Comparison of ENCODE assay signal across 8 cellular contexts in the genomic region with DNA sequence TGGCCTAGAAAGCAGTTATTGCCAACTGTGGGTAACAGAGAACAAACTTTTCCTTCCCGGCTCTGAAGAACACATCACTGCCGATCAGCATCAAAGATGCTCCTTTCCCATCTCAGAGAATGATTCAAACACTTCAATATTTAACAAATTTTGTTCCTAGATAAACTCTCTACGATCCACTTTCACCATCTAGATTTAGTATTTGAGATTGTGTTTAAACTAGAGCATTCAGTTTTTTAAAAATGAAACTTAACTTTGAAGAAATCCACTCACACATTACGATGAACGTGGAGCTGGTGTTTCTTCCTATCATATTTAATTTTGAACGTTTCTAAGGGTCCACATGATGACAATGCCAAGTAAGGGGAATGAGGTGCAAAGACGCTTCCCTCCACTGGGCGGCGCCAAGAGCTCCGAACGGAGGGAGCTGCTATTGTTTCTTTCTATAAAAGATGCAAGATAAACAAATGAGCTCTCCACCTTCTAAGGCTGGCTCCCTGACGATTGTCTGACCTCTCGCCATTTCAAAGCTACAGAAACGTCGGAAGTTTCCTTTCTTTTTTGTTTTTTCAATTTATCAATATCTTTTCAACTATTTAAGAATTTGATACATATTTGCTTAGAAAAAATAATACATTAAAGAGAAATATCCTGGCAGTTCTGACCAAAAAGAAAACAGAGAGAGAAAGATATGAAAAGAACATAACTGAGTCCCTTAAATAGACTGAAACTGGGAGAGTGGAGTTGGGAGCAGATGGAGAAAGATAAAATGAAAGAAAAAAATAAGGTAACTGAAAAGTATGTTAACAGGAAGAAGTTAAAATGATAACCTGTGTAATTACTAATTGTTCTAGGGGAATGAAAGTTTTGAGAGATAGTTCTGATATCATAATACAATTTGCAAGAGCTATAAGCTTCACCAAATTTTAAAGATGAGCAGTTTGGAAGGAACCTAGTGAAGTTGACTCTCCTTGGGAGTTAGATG. TPM values are rescaled to one million over a fixed set of nuclear protein-coding genes. Genes with fewer than 3 reads are reported as not detected.
DNase-seq lines count a peak whose midpoint lies in the region; ATAC-seq and TF ChIP-seq lines count a peak whose summit lies in the region.

No MANE protein-coding gene starts in this region.

- H3K27me3 ChIP-seq in A673 (replicated peaks; ENCODE audit: insufficient read depth, low read depth, low read length, poor library complexity) (no peaks in the 10 kb centered on the region), WERI-Rb-1 (ENCODE audit: insufficient read depth, low read depth, severe bottlenecking) (peaks cover 42% of the 10 kb centered on the region), esophagus squamous epithelium (peaks cover 32 to 100% (median 76%) of the 10 kb centered on the region in 4 donors), prostate gland (replicated peaks; ENCODE audit: insufficient read depth) (peaks cover 69% of the 10 kb centered on the region), neuronal stem cell (ENCODE audit: control insufficient read depth in 3 of 3, insufficient read depth in 3 of 3, low read depth in 1 of 3, low read length in 3 of 3) (peaks cover 68 to 99% (median 88%) of the 10 kb centered on the region in 3 experiments)

- no peak overlapping the region for H4K91ac ChIP-seq in neuronal stem cell (ENCODE audit: low read depth, low read length, poor library complexity)

- H3K4me1 ChIP-seq in A673 (ENCODE audit: insufficient read depth, low read length, poor library complexity, severe bottlenecking) (peaks cover 24% of the 10 kb centered on the region), esophagus squamous epithelium (peaks cover 11 to 76% (median 37%) of the 10 kb centered on the region in 3 donors), prostate gland (replicated peaks) (peaks cover 7% of the 10 kb centered on the region), neuronal stem cell (ENCODE audit: control insufficient read depth in 2 of 2, insufficient read depth in 1 of 2, low read depth in 1 of 2, low read length in 2 of 2) (peaks cover 7 to 10% of the 10 kb centered on the region in 2 donors)

- H3K4me3 ChIP-seq in A673 (ENCODE audit: low read depth, low read length, poor library complexity, severe bottlenecking) (peak overlapping the region; percentile 75), WERI-Rb-1 (ENCODE audit: low read depth, low read length) (no peak overlapping the region), esophagus squamous epithelium (no peak overlapping the region), prostate gland (no peak overlapping the region), neuronal stem cell (ENCODE audit: low read length in 2 of 2) (no peak overlapping the region)

- no peak overlapping the region for H2BK12ac ChIP-seq in neuronal stem cell (ENCODE audit: low read length)

- H3K14ac ChIP-seq in neuronal stem cell (ENCODE audit: low read length): no peak overlapping the region

- TF ChIP-seq POLR2A in esophagus squamous epithelium (IDR thresholded peaks at IDR 0.05): no peak
- no peak for TF ChIP-seq POLR2A in prostate gland (IDR thresholded peaks at IDR 0.05)

- no peak overlapping the region for H3K18ac ChIP-seq in neuronal stem cell (ENCODE audit: low read length)

- intact Hi-C loops in A673 (cut with micrococcal nuclease; ENCODE audit: unreplicated experiment): loop anchor here (2.0 to 10.0 kb wide), 6 partner anchors 131 to 674 kb away; no protein-coding TSS in a partner anchor
- intact Hi-C loops in esophagus squamous epithelium (cut with DNase I): loop anchor here (5.0 to 10.0 kb wide), 2 partner anchors 243 to 441 kb away; no protein-coding TSS in a partner anchor
- intact Hi-C loops in prostate gland (cut with DNase I): no loop called here

- H3K36me3 ChIP-seq in A673 (ENCODE audit: insufficient read depth, low read length, poor library complexity, severe bottlenecking) (no peaks in the 10 kb centered on the region), WERI-Rb-1 (no peaks in the 10 kb centered on the region), esophagus squamous epithelium (no peaks in the 10 kb centered on the region), prostate gland (no peaks in the 10 kb centered on the region), neuronal stem cell (replicated peaks in 1 of 2; ENCODE audit: control insufficient read depth in 2 of 2, insufficient read depth in 2 of 2, low read length in 2 of 2) (no peaks in the 10 kb centered on the region)

- WGBS in esophagus squamous epithelium, 2 donors: 6 to 8% methylated on average over 15 of the region's 15 CpGs
- WGBS in prostate gland: 9% methylated on average over 15 of the region's 15 CpGs
- no CpG with 5 or more reads among the region's 15 CpGs for WGBS in neuronal stem cell (ENCODE audit: extremely low coverage in 2 of 2, insufficient read length in 2 of 2, insufficient replicate concordance in 1 of 2), 2 donors

- POLR2A ChIA-PET in A673 (lab: Charles Lee; ENCODE audit: low non-redundant PET): no interaction called here
- POLR2A ChIA-PET in GM10248 (lab: Yijun Ruan, JAX): no interaction called here

- H3K9ac ChIP-seq in neuronal stem cell (ENCODE audit: low read depth, low read length, poor library complexity): no peak overlapping the region

- no peak overlapping the region for H2BK120ac ChIP-seq in neuronal stem cell (ENCODE audit: low read depth, low read length)

- no peaks in the 10 kb centered on the region for H3K79me1 ChIP-seq in neuronal stem cell (ENCODE audit: low read depth, low read length)

- H2BK5ac ChIP-seq in neuronal stem cell (ENCODE audit: low read length): no peak overlapping the region

- DNase-seq in A673 (ENCODE audit: low spot score) (peak; percentile 96), GM10248 (ENCODE audit: extremely low spot score) (peak; percentile 67), NCI-H2171 treated with DMSO at 0.1 percent for 48 hours (lab: John Stamatoyannopoulos, UW) (peak; percentile 51), WERI-Rb-1 (peak; percentile 68), esophagus squamous epithelium (lab: John Stamatoyannopoulos, UW) (no peak), prostate gland (ENCODE audit: low spot score) (no peak), neuronal stem cell (ENCODE audit: low spot score) (no peak)

- no peak overlapping the region for H2AK5ac ChIP-seq in neuronal stem cell (ENCODE audit: low read depth, low read length)

- no peak overlapping the region for H3K4me2 ChIP-seq in neuronal stem cell (ENCODE audit: insufficient read depth, low read length, poor library complexity, severe bottlenecking)

- no peak overlapping the region for H2BK15ac ChIP-seq in neuronal stem cell (ENCODE audit: low read length)

- H3K27ac ChIP-seq in A673 (ENCODE audit: low read depth, low read length, poor library complexity, severe bottlenecking) (peak overlapping the region; percentile 88), WERI-Rb-1 (no peak overlapping the region), esophagus squamous epithelium (no peak overlapping the region), prostate gland (no peak overlapping the region), neuronal stem cell (replicated peaks; ENCODE audit: low read length) (no peak overlapping the region)

- no peak overlapping the region for H4K8ac ChIP-seq in neuronal stem cell (ENCODE audit: low read depth, low read length)

- H2AFZ ChIP-seq in neuronal stem cell (ENCODE audit: low read length): no peak overlapping the region

- H3K9me3 ChIP-seq in A673 (ENCODE audit: low read depth, low read length, poor library complexity, severe bottlenecking) (no peaks in the 10 kb centered on the region), WERI-Rb-1 (ENCODE audit: severe bottlenecking) (no peaks in the 10 kb centered on the region), esophagus squamous epithelium (peaks cover 0 to 4% (median 0%) of the 10 kb centered on the region in 3 donors), prostate gland (no peaks in the 10 kb centered on the region), neuronal stem cell (replicated peaks in 1 of 2; ENCODE audit: control insufficient read depth in 2 of 2, insufficient read depth in 1 of 2, low read depth in 1 of 2, low read length in 2 of 2) (peaks cover 3 to 10% of the 10 kb centered on the region in 2 donors)

- no peak overlapping the region for H3K23ac ChIP-seq in neuronal stem cell (ENCODE audit: low read depth, low read length, poor library complexity)

- BruUV-seq in A673 (replicated peaks; lab: Mats Ljungman, UMichigan): no TSS peak

- ATAC-seq in HG03095 (IDR thresholded peaks at IDR 0.05; ENCODE audit: unreplicated experiment): peak; percentile 53

- CTCF ChIA-PET in A673 (lab: Charles Lee): interaction anchor here (0.5 to 1.7 kb wide), 16 partner anchors 9 to 676 kb away, joined by 3 to 16 read pairs (median 5); no protein-coding TSS in a partner anchor
- CTCF ChIA-PET in GM10248 (lab: Yijun Ruan, JAX): interaction anchor here (0.6 to 5.1 kb wide), 33 partner anchors 7 to 1264 kb away, joined by 3 to 56 read pairs (median 4); no protein-coding TSS in a partner anchor

- TF ChIP-seq CTCF in A673 (conservative IDR thresholded peaks at IDR 0.05; ENCODE audit: low read depth, low read length) (peak; percentile 96), GM10248 (IDR thresholded peaks at IDR 0.05; ENCODE audit: control extremely low read depth, extremely low read depth, low read depth, missing control alignments) (peak; percentile 80), WERI-Rb-1 (IDR thresholded peaks at IDR 0.05; ENCODE audit: low read depth, low read length) (peak; percentile 85), esophagus squamous epithelium (IDR thresholded peaks at IDR 0.05) (peak; percentile 31 to 71 (median 66)), prostate gland (IDR thresholded peaks at IDR 0.05) (peak in 3 of 4 experiments; percentile 23 to 51 (median 30))

- H3K4ac ChIP-seq in neuronal stem cell (ENCODE audit: low read length): no peak overlapping the region

RNA-seq across cellular contexts. Expression of gene BARHL2, which starts 4.4 kb away (rescaled TPM):
- 110 and 120 TPM in 2 replicates for total RNA-seq in A673 (2021)
- total RNA-seq in esophagus squamous epithelium: not detected
- total RNA-seq in prostate gland: 1 to 10 TPM in 1 of 2 donors, not detected in 1; 1.9 TPM
- polyA plus RNA-seq in neuronal stem cell (2013, experiment 1 of 2): not detected
- polyA plus RNA-seq in neuronal stem cell (2013, experiment 2 of 2): 0.03 TPM

Comparison
In these comparisons a context has a peak if more than half of its experiments do, and no peak if none do; other contexts are left out.
1. DNase-seq: peak in A673 (single experiment), GM10248 (single experiment), NCI-H2171 treated with DMSO at 0.1 percent for 48 hours (single experiment) and WERI-Rb-1 (single experiment); none in esophagus squamous epithelium (single experiment), prostate gland (single experiment) and neuronal stem cell (single experiment).
2. CTCF ChIP-seq: peak in every context shown above with its lines; median percentile 96 in A673; 85 in WERI-Rb-1; 80 in GM10248; 66 in esophagus squamous epithelium; 30 in prostate gland.
3. RNA of gene BARHL2, which starts 4.4 kb away (total RNA-seq): 110 to 120 TPM in A673; 1.9 TPM in prostate gland and not detected in esophagus squamous epithelium; every median in the first group is over 10 times any median in the second.